10 cellular contexts compared by ENCODE assay signal in the genomic region with DNA sequence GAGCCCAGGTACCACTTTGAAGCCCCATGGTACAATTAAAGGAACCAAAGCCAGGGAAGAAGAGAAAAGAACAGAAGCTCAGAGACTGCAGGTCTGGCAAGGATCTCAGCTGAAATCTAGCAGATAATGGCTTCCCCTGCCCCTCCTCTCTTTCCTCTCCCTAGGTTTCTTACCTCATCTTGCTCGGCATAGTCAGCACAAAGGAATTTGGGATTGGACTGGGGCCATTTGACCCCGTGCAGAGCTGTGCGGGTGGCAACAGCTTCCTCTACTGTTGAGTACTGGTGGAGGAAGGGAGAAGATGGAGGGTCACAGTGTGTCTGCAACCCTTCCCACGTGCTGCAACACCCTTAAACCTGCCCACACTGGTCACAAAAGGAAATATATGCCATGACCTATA. TPM values are rescaled to one million over a fixed set of nuclear protein-coding genes. Genes with fewer than 3 reads are reported as not detected.
DNase-seq lines count a peak whose midpoint lies in the region; ATAC-seq, FAIRE-seq and TF ChIP-seq lines count a peak whose summit lies in the region.
"Had no signal": no experiment of that assay in that cellular context is flagged by ENCODE, and none has a peak within 500 bp of the region (broad histone marks: within the 10 kb centered on the region; RNA-seq: fewer than 3 reads in every experiment).

No MANE protein-coding gene starts in this region.

- H3K27me3 Mint-ChIP-seq in type B pancreatic cell = no peaks in the 10 kb centered on the region
- H3K27me3 Mint-ChIP-seq in activated T-cell treated with anti-CD3 and anti-CD28 coated beads, Interleukin-2, amount 50 U/mL, for 72 hours (ENCODE audit: low read depth) = peaks cover 2% of the 10 kb centered on the region

- intact Hi-C loops in breast epithelium (cut with DNase I; ENCODE audit: low total_unique reads) (no loop called here), HepG2 (cut with micrococcal nuclease; ENCODE audit: unreplicated experiment) (no loop called here), mucosa of descending colon (cut with DNase I, micrococcal nuclease) (no loop called here)

- no peak overlapping the region for H2AFZ ChIP-seq in HepG2 (ENCODE audit: low read length)

- no peak; the same call in 2 of the 3 replicates for ATAC-seq in HepG2
- ATAC-seq in activated T-cell treated with anti-CD3 and anti-CD28 coated beads, Interleukin-2, amount 50 U/mL, for 72 hours (replicated peaks in 1 of 2) = no peak
- ATAC-seq in mucosa of descending colon = no peak
- no peak for ATAC-seq in left lobe of liver

- H3K4me1 Mint-ChIP-seq in type B pancreatic cell (ENCODE audit: unreplicated experiment) = peaks cover 23% of the 10 kb centered on the region
- peaks cover 7% of the 10 kb centered on the region for H3K4me1 Mint-ChIP-seq in activated T-cell treated with anti-CD3 and anti-CD28 coated beads, Interleukin-2, amount 50 U/mL, for 72 hours (ENCODE audit: low read depth)

- TF ChIP-seq CTCF in breast epithelium (IDR thresholded peaks at IDR 0.05) (no peak), HepG2 (CRISPR knock-in tag; IDR thresholded peaks at IDR 0.05) (no peak), type B pancreatic cell (conservative IDR thresholded peaks at IDR 0.05) (no peak), mucosa of descending colon (IDR thresholded peaks at IDR 0.05) (no peak)

- H3K36me3 ChIP-seq in breast epithelium (peaks cover 9% of the 10 kb centered on the region), HepG2 (replicated peaks in 1 of 2; ENCODE audit: control insufficient read depth in 1 of 2, insufficient read depth in 2 of 2, low read length in 2 of 2) (peaks cover 62 to 75% of the 10 kb centered on the region in 2 experiments), mucosa of descending colon (ENCODE audit: low read depth) (peaks cover 21% of the 10 kb centered on the region)

- TF ChIP-seq POLR2A in breast epithelium (IDR thresholded peaks at IDR 0.05) (no peak), HepG2 (IDR thresholded peaks at IDR 0.05; ENCODE audit: insufficient read depth in 1 of 2, low read depth in 2 of 2, low read length in 2 of 2) (no peak)

- no peak for TF ChIP-seq RAD21 in HepG2 (CRISPR knock-in tag; IDR thresholded peaks at IDR 0.05)

- H4K20me1 ChIP-seq in HepG2 (ENCODE audit: insufficient read depth, low read length) = peaks cover 13% of the 10 kb centered on the region; the same call in 1 of the 2 replicates

- H3K27ac ChIP-seq in breast epithelium (peak overlapping the region; percentile 62 to 63), HepG2 (ENCODE audit: extremely low read length, insufficient read depth, low read length) (no peak overlapping the region)
- H3K27ac ChIP-seq: VCaP had no signal

- 81% methylated on average over 4 of the region's 4 CpGs for WGBS in HepG2 (ENCODE audit: low lambda C conversion rate)

- H3K79me2 ChIP-seq in HepG2 (ENCODE audit: insufficient read depth, low read length) = peaks cover 8% of the 10 kb centered on the region

- no TSS peak for BruUV-seq in HepG2 (replicated peaks; lab: Mats Ljungman, UMichigan)

- FAIRE-seq in HepG2 (lab: Jason Lieb, UNC) = peak; percentile 15

- in situ Hi-C loops in HepG2 (cut with HindIII; ENCODE audit: extremely low pct_ligation_motif_present, low pct_unique_long_range_greater_than_20kb) = no loop called here

- no peaks in the 10 kb centered on the region for H3K9me3 Mint-ChIP-seq in type B pancreatic cell
- H3K9me3 Mint-ChIP-seq in activated T-cell treated with anti-CD3 and anti-CD28 coated beads, Interleukin-2, amount 50 U/mL, for 72 hours = no peaks in the 10 kb centered on the region

- H3K27me3 ChIP-seq in breast epithelium (no peaks in the 10 kb centered on the region), HepG2 (ENCODE audit: control insufficient read depth in 1 of 2, insufficient read depth in 2 of 2, low read length in 2 of 2) (peaks cover 0 to 2% of the 10 kb centered on the region in 2 experiments; a peak in 1 of 5 replicates)

- POLR2A ChIA-PET in HepG2 (lab: Yijun Ruan, JAX) = interaction anchor here (0.6 to 6.2 kb wide), 11 partner anchors 9 to 133 kb away, joined by 3 to 70 read pairs (median 10); partner anchors contain the start of genes ACIN1, AJUBA, C14orf119 and PRMT5

- no peak for TF ChIP-seq EP300 in HepG2 (IDR thresholded peaks at IDR 0.05; ENCODE audit: low read depth in 2 of 2, low read length in 2 of 2)
- no peak for TF ChIP-seq EP300 in HepG2 (CRISPR knock-in tag; IDR thresholded peaks at IDR 0.05; ENCODE audit: borderline replicate concordance)

- H3K27ac Mint-ChIP-seq in type B pancreatic cell = peak overlapping the region; percentile 85
- H3K27ac Mint-ChIP-seq in activated T-cell treated with anti-CD3 and anti-CD28 coated beads, Interleukin-2, amount 50 U/mL, for 72 hours = no peak overlapping the region

- peaks cover 28% of the 10 kb centered on the region for H3K36me3 Mint-ChIP-seq in type B pancreatic cell
- H3K36me3 Mint-ChIP-seq in activated T-cell treated with anti-CD3 and anti-CD28 coated beads, Interleukin-2, amount 50 U/mL, for 72 hours (ENCODE audit: insufficient read depth in 2 of 2) = peaks cover 11 to 31% of the 10 kb centered on the region in 2 donors

- CTCF ChIA-PET in HepG2 (lab: Yijun Ruan, JAX; ENCODE audit: low intra/inter-chr PET ratio, low total read pairs) = interaction anchor here (1.5 kb wide), 1 partner anchor 75 kb away, joined by 4 read pairs; no protein-coding TSS in a partner anchor

- H3K4me2 ChIP-seq in HepG2 (ENCODE audit: low read depth, low read length) = no peak overlapping the region

- H3K4me3 ChIP-seq in breast epithelium = no peak overlapping the region
- H3K4me3 ChIP-seq in HepG2 (replicated peaks in 1 of 3; ENCODE audit: insufficient read depth in 1 of 3, low read depth in 2 of 3, low read length in 3 of 3) = no peak overlapping the region
- no peak overlapping the region for H3K4me3 ChIP-seq in mucosa of descending colon

- H3K4me3 Mint-ChIP-seq in type B pancreatic cell = peak overlapping the region; percentile 34
- H3K4me3 Mint-ChIP-seq in activated T-cell treated with anti-CD3 and anti-CD28 coated beads, Interleukin-2, amount 50 U/mL, for 72 hours = no peak overlapping the region

- H3K4me1 ChIP-seq in breast epithelium (peaks cover 0 to under 1% of the 10 kb centered on the region in 2 donors), HepG2 (ENCODE audit: insufficient read depth, low read length) (peaks cover 12% of the 10 kb centered on the region), mucosa of descending colon (ENCODE audit: low read depth) (peaks cover under 1% of the 10 kb centered on the region)

- H3K9ac ChIP-seq in HepG2 (ENCODE audit: insufficient read depth, low read depth, low read length) = no peak overlapping the region

- DNase-seq in HS-5 (ENCODE audit: low read depth) (peak; percentile 90), breast epithelium (ENCODE audit: low spot score in 2 of 2) (peak in 1 of 2 donors; percentile 78), HepG2 (ENCODE audit: low spot score) (peak; percentile 87), type B pancreatic cell (ENCODE audit: extremely low spot score, unreplicated experiment) (no peak), mucosa of descending colon (no peak), left lobe of liver (ENCODE audit: low spot score) (no peak), RPMI8226 (no peak)
- no peak for DNase-seq in activated T-cell treated with anti-CD3 and anti-CD28 coated beads, Interleukin-2, amount 50 U/mL, for 72 hours
- DNase-seq: Kasumi-1 had no signal

- no peaks in the 10 kb centered on the region for H3K9me3 ChIP-seq in breast epithelium
- no peaks in the 10 kb centered on the region for H3K9me3 ChIP-seq in HepG2 (ENCODE audit: low read length)
- H3K9me3 ChIP-seq in mucosa of descending colon = no peaks in the 10 kb centered on the region

RNA-seq across cellular contexts. Expression of gene CDH24, which starts 4.7 kb away (rescaled TPM):
- total RNA-seq in breast epithelium = 1 to 10 TPM; 2.2 to 5.2 (median 3.2) TPM
- total RNA-seq in HepG2 (2016; rRNA removed; fragmentation: Illumina TruSeq; extraction: Trizol) = 0.41 and 0.69 TPM in 2 replicates
- 0.35 and 0.40 TPM in 2 replicates for total RNA-seq in HepG2 (2016; cell fraction: cytosol; rRNA removed; fragmentation: Illumina TruSeq; extraction: Trizol; ENCODE audit: low read depth)
- total RNA-seq in HepG2 (2016; cell fraction: insoluble cytoplasmic fraction; rRNA removed; fragmentation: Illumina TruSeq; extraction: Trizol) = 0.45 and 0.76 TPM in 2 replicates
- 1.1 and 1.2 TPM in 2 replicates for total RNA-seq in HepG2 (2016; cell fraction: membrane; rRNA removed; fragmentation: Illumina TruSeq; extraction: Trizol)
- total RNA-seq in HepG2 (2016; cell fraction: nucleus; rRNA removed; fragmentation: Illumina TruSeq; extraction: Trizol) = 0.56 and 0.59 TPM in 2 replicates
- 0.99 and 1.2 TPM in 2 replicates for polyA plus RNA-seq in HepG2 (2011; rRNA removed)
- polyA plus RNA-seq in HepG2 (2011; cell fraction: cytosol; rRNA removed) = 0.41 and 0.76 TPM in 2 replicates
- 6.5 and 6.6 TPM in 2 replicates for polyA plus RNA-seq in HepG2 (2011; cell fraction: nucleus; rRNA removed)
- 0.50 and 0.55 TPM in 2 replicates for polyA plus RNA-seq in HepG2 (2012)
- 0.59 and 0.70 TPM in 2 replicates for polyA plus RNA-seq in HepG2 (2016; cell fraction: cytosol; fragmentation: Illumina TruSeq; extraction: Trizol; ENCODE audit: low read depth)
- 0.41 and 0.73 TPM in 2 replicates for polyA plus RNA-seq in HepG2 (2016; cell fraction: insoluble cytoplasmic fraction; fragmentation: Illumina TruSeq; extraction: Trizol; ENCODE audit: low read depth)
- 1.0 and 1.2 TPM in 2 replicates for polyA plus RNA-seq in HepG2 (2016; cell fraction: membrane; fragmentation: Illumina TruSeq; extraction: Trizol; ENCODE audit: low read depth)
- polyA plus RNA-seq in HepG2 (2016; cell fraction: nucleus; fragmentation: Illumina TruSeq; extraction: Trizol; ENCODE audit: insufficient read depth, low read depth) = 2.5 and 2.8 TPM in 2 replicates
- 1.1 and 16.3 TPM in 2 replicates for polyA minus RNA-seq in HepG2 (2011; rRNA and poly(A)+ RNA removed; ENCODE audit: low replicate concordance)
- 0.40 and 0.44 TPM in 2 replicates for polyA minus RNA-seq in HepG2 (2011; cell fraction: cytosol; rRNA and poly(A)+ RNA removed)
- 0.90 and 0.99 TPM in 2 replicates for polyA minus RNA-seq in HepG2 (2011; cell fraction: nucleus; rRNA and poly(A)+ RNA removed)
- 7.9 and 20.4 TPM in 2 replicates for total RNA-seq in type B pancreatic cell (ENCODE audit: low replicate concordance)
- total RNA-seq in activated T-cell treated with anti-CD3 and anti-CD28 coated beads, Interleukin-2, amount 50 U/mL, for 72 hours = 1 to 10 TPM in 1 of 2 donors, under 1 TPM in 1; 0.82 to 1.5 TPM
- total RNA-seq in mucosa of descending colon = 1 to 10 TPM; 2.7 to 4.8 (median 4.4) TPM
- 0.43 TPM for total RNA-seq in left lobe of liver

RNA-seq across cellular contexts. Expression of gene PSMB11, which starts 20.0 kb away (rescaled TPM):
- total RNA-seq in breast epithelium (not detected), HepG2 (2016; rRNA removed; fragmentation: Illumina TruSeq; extraction: Trizol) (not detected in 2 replicates), type B pancreatic cell (ENCODE audit: low replicate concordance) (not detected in 2 replicates), mucosa of descending colon (not detected), left lobe of liver (not detected)
- total RNA-seq in HepG2 (2016; cell fraction: cytosol; rRNA removed; fragmentation: Illumina TruSeq; extraction: Trizol; ENCODE audit: low read depth) = not detected in 2 replicates
- total RNA-seq in HepG2 (2016; cell fraction: insoluble cytoplasmic fraction; rRNA removed; fragmentation: Illumina TruSeq; extraction: Trizol) = not detected in 2 replicates
- total RNA-seq in HepG2 (2016; cell fraction: membrane; rRNA removed; fragmentation: Illumina TruSeq; extraction: Trizol) = not detected in 2 replicates
- not detected in 2 replicates for total RNA-seq in HepG2 (2016; cell fraction: nucleus; rRNA removed; fragmentation: Illumina TruSeq; extraction: Trizol)
- polyA plus RNA-seq in HepG2 (2011; rRNA removed) = not detected in 2 replicates
- not detected in 2 replicates for polyA plus RNA-seq in HepG2 (2011; cell fraction: cytosol; rRNA removed)
- polyA plus RNA-seq in HepG2 (2011; cell fraction: nucleus; rRNA removed) = not detected in 2 replicates
- polyA plus RNA-seq in HepG2 (2012) = not detected in 2 replicates
- not detected in 2 replicates for polyA plus RNA-seq in HepG2 (2016; cell fraction: cytosol; fragmentation: Illumina TruSeq; extraction: Trizol; ENCODE audit: low read depth)
- polyA plus RNA-seq in HepG2 (2016; cell fraction: insoluble cytoplasmic fraction; fragmentation: Illumina TruSeq; extraction: Trizol; ENCODE audit: low read depth) = not detected in 2 replicates
- not detected in 2 replicates for polyA plus RNA-seq in HepG2 (2016; cell fraction: membrane; fragmentation: Illumina TruSeq; extraction: Trizol; ENCODE audit: low read depth)
- not detected in 2 replicates for polyA plus RNA-seq in HepG2 (2016; cell fraction: nucleus; fragmentation: Illumina TruSeq; extraction: Trizol; ENCODE audit: insufficient read depth, low read depth)
- polyA minus RNA-seq in HepG2 (2011; rRNA and poly(A)+ RNA removed; ENCODE audit: low replicate concordance) = 0.10 TPM in 1 of 2 replicates, not detected in the other
- not detected in 2 replicates for polyA minus RNA-seq in HepG2 (2011; cell fraction: cytosol; rRNA and poly(A)+ RNA removed)
- polyA minus RNA-seq in HepG2 (2011; cell fraction: nucleus; rRNA and poly(A)+ RNA removed) = not detected in 2 replicates
- not detected for total RNA-seq in activated T-cell treated with anti-CD3 and anti-CD28 coated beads, Interleukin-2, amount 50 U/mL, for 72 hours

RNA-seq across cellular contexts. Expression of gene PSMB5, which starts 27.3 kb away (rescaled TPM):
- total RNA-seq in breast epithelium (100 to 1,000 TPM; 120 to 144 (median 129) TPM), HepG2 (2016; rRNA removed; fragmentation: Illumina TruSeq; extraction: Trizol) (871 and 1,316 TPM in 2 replicates), type B pancreatic cell (ENCODE audit: low replicate concordance) (153 and 177 TPM in 2 replicates), mucosa of descending colon (10 to 100 TPM; 54.4 to 94.3 (median 92.5) TPM), left lobe of liver (59.9 TPM)
- total RNA-seq in HepG2 (2016; cell fraction: cytosol; rRNA removed; fragmentation: Illumina TruSeq; extraction: Trizol; ENCODE audit: low read depth) = 296 and 327 TPM in 2 replicates
- total RNA-seq in HepG2 (2016; cell fraction: insoluble cytoplasmic fraction; rRNA removed; fragmentation: Illumina TruSeq; extraction: Trizol) = 923 and 1,358 TPM in 2 replicates
- 499 and 543 TPM in 2 replicates for total RNA-seq in HepG2 (2016; cell fraction: membrane; rRNA removed; fragmentation: Illumina TruSeq; extraction: Trizol)
- total RNA-seq in HepG2 (2016; cell fraction: nucleus; rRNA removed; fragmentation: Illumina TruSeq; extraction: Trizol) = 325 and 326 TPM in 2 replicates
- polyA plus RNA-seq in HepG2 (2011; rRNA removed) = 566 and 705 TPM in 2 replicates
- 909 and 1,129 TPM in 2 replicates for polyA plus RNA-seq in HepG2 (2011; cell fraction: cytosol; rRNA removed)
- polyA plus RNA-seq in HepG2 (2011; cell fraction: nucleus; rRNA removed) = 173 and 191 TPM in 2 replicates
- 459 and 476 TPM in 2 replicates for polyA plus RNA-seq in HepG2 (2012)
- 281 and 292 TPM in 2 replicates for polyA plus RNA-seq in HepG2 (2016; cell fraction: cytosol; fragmentation: Illumina TruSeq; extraction: Trizol; ENCODE audit: low read depth)
- 1,127 and 1,228 TPM in 2 replicates for polyA plus RNA-seq in HepG2 (2016; cell fraction: insoluble cytoplasmic fraction; fragmentation: Illumina TruSeq; extraction: Trizol; ENCODE audit: low read depth)
- polyA plus RNA-seq in HepG2 (2016; cell fraction: membrane; fragmentation: Illumina TruSeq; extraction: Trizol; ENCODE audit: low read depth) = 411 and 426 TPM in 2 replicates
- polyA plus RNA-seq in HepG2 (2016; cell fraction: nucleus; fragmentation: Illumina TruSeq; extraction: Trizol; ENCODE audit: insufficient read depth, low read depth) = 421 and 445 TPM in 2 replicates
- polyA minus RNA-seq in HepG2 (2011; rRNA and poly(A)+ RNA removed; ENCODE audit: low replicate concordance) = 455 and 971 TPM in 2 replicates
- 370 and 379 TPM in 2 replicates for polyA minus RNA-seq in HepG2 (2011; cell fraction: cytosol; rRNA and poly(A)+ RNA removed)
- 156 and 157 TPM in 2 replicates for polyA minus RNA-seq in HepG2 (2011; cell fraction: nucleus; rRNA and poly(A)+ RNA removed)
- 10 to 100 TPM; 82.8 to 88.9 TPM for total RNA-seq in activated T-cell treated with anti-CD3 and anti-CD28 coated beads, Interleukin-2, amount 50 U/mL, for 72 hours

RNA-seq across cellular contexts. Expression of gene ACIN1, which starts 32.9 kb away (rescaled TPM):
- total RNA-seq in breast epithelium = 100 to 1,000 TPM; 106 to 151 (median 145) TPM
- total RNA-seq in HepG2 (2016; rRNA removed; fragmentation: Illumina TruSeq; extraction: Trizol) = 102 and 165 TPM in 2 replicates
- total RNA-seq in HepG2 (2016; cell fraction: cytosol; rRNA removed; fragmentation: Illumina TruSeq; extraction: Trizol; ENCODE audit: low read depth) = 71.3 and 71.5 TPM in 2 replicates
- total RNA-seq in HepG2 (2016; cell fraction: insoluble cytoplasmic fraction; rRNA removed; fragmentation: Illumina TruSeq; extraction: Trizol) = 79.7 and 163 TPM in 2 replicates
- total RNA-seq in HepG2 (2016; cell fraction: membrane; rRNA removed; fragmentation: Illumina TruSeq; extraction: Trizol) = 59.8 and 62.7 TPM in 2 replicates
- 344 and 371 TPM in 2 replicates for total RNA-seq in HepG2 (2016; cell fraction: nucleus; rRNA removed; fragmentation: Illumina TruSeq; extraction: Trizol)
- polyA plus RNA-seq in HepG2 (2011; rRNA removed) = 183 and 222 TPM in 2 replicates
- polyA plus RNA-seq in HepG2 (2011; cell fraction: cytosol; rRNA removed) = 64.2 and 64.8 TPM in 2 replicates
- 997 and 1,030 TPM in 2 replicates for polyA plus RNA-seq in HepG2 (2011; cell fraction: nucleus; rRNA removed)
- 155 and 156 TPM in 2 replicates for polyA plus RNA-seq in HepG2 (2012)
- polyA plus RNA-seq in HepG2 (2016; cell fraction: cytosol; fragmentation: Illumina TruSeq; extraction: Trizol; ENCODE audit: low read depth) = 17.6 and 21.0 TPM in 2 replicates
- 105 and 132 TPM in 2 replicates for polyA plus RNA-seq in HepG2 (2016; cell fraction: insoluble cytoplasmic fraction; fragmentation: Illumina TruSeq; extraction: Trizol; ENCODE audit: low read depth)
- 29.3 and 37.8 TPM in 2 replicates for polyA plus RNA-seq in HepG2 (2016; cell fraction: membrane; fragmentation: Illumina TruSeq; extraction: Trizol; ENCODE audit: low read depth)
- 1,263 and 1,283 TPM in 2 replicates for polyA plus RNA-seq in HepG2 (2016; cell fraction: nucleus; fragmentation: Illumina TruSeq; extraction: Trizol; ENCODE audit: insufficient read depth, low read depth)
- polyA minus RNA-seq in HepG2 (2011; rRNA and poly(A)+ RNA removed; ENCODE audit: low replicate concordance) = 122 and 152 TPM in 2 replicates
- 39.4 and 46.3 TPM in 2 replicates for polyA minus RNA-seq in HepG2 (2011; cell fraction: cytosol; rRNA and poly(A)+ RNA removed)
- polyA minus RNA-seq in HepG2 (2011; cell fraction: nucleus; rRNA and poly(A)+ RNA removed) = 630 and 693 TPM in 2 replicates
- 214 and 342 TPM in 2 replicates for total RNA-seq in type B pancreatic cell (ENCODE audit: low replicate concordance)
- total RNA-seq in activated T-cell treated with anti-CD3 and anti-CD28 coated beads, Interleukin-2, amount 50 U/mL, for 72 hours = 100 to 1,000 TPM; 162 to 188 TPM
- 100 to 1,000 TPM; 143 to 172 (median 170) TPM for total RNA-seq in mucosa of descending colon
- 48.2 TPM for total RNA-seq in left lobe of liver

RNA-seq across cellular contexts. Expression of gene C14orf119, which starts 33.3 kb away (rescaled TPM):
- total RNA-seq in breast epithelium = 10 to 100 TPM; 29.6 to 34.4 (median 32.8) TPM
- 206 and 299 TPM in 2 replicates for total RNA-seq in HepG2 (2016; rRNA removed; fragmentation: Illumina TruSeq; extraction: Trizol)
- 51.0 and 54.6 TPM in 2 replicates for total RNA-seq in HepG2 (2016; cell fraction: cytosol; rRNA removed; fragmentation: Illumina TruSeq; extraction: Trizol; ENCODE audit: low read depth)
- 204 and 326 TPM in 2 replicates for total RNA-seq in HepG2 (2016; cell fraction: insoluble cytoplasmic fraction; rRNA removed; fragmentation: Illumina TruSeq; extraction: Trizol)
- 66.2 and 72.9 TPM in 2 replicates for total RNA-seq in HepG2 (2016; cell fraction: membrane; rRNA removed; fragmentation: Illumina TruSeq; extraction: Trizol)
- total RNA-seq in HepG2 (2016; cell fraction: nucleus; rRNA removed; fragmentation: Illumina TruSeq; extraction: Trizol) = 67.0 and 72.0 TPM in 2 replicates
- polyA plus RNA-seq in HepG2 (2011; rRNA removed) = 104 and 117 TPM in 2 replicates
- polyA plus RNA-seq in HepG2 (2011; cell fraction: cytosol; rRNA removed) = 125 and 157 TPM in 2 replicates
- polyA plus RNA-seq in HepG2 (2011; cell fraction: nucleus; rRNA removed) = 52.9 and 72.4 TPM in 2 replicates
- polyA plus RNA-seq in HepG2 (2012) = 79.1 and 104 TPM in 2 replicates
- polyA plus RNA-seq in HepG2 (2016; cell fraction: cytosol; fragmentation: Illumina TruSeq; extraction: Trizol; ENCODE audit: low read depth) = 39.1 and 40.5 TPM in 2 replicates
- polyA plus RNA-seq in HepG2 (2016; cell fraction: insoluble cytoplasmic fraction; fragmentation: Illumina TruSeq; extraction: Trizol; ENCODE audit: low read depth) = 290 and 316 TPM in 2 replicates
- 46.1 and 51.5 TPM in 2 replicates for polyA plus RNA-seq in HepG2 (2016; cell fraction: membrane; fragmentation: Illumina TruSeq; extraction: Trizol; ENCODE audit: low read depth)
- 112 and 120 TPM in 2 replicates for polyA plus RNA-seq in HepG2 (2016; cell fraction: nucleus; fragmentation: Illumina TruSeq; extraction: Trizol; ENCODE audit: insufficient read depth, low read depth)
- 101 and 161 TPM in 2 replicates for polyA minus RNA-seq in HepG2 (2011; rRNA and poly(A)+ RNA removed; ENCODE audit: low replicate concordance)
- 54.7 and 61.1 TPM in 2 replicates for polyA minus RNA-seq in HepG2 (2011; cell fraction: cytosol; rRNA and poly(A)+ RNA removed)
- 24.1 and 38.5 TPM in 2 replicates for polyA minus RNA-seq in HepG2 (2011; cell fraction: nucleus; rRNA and poly(A)+ RNA removed)
- 53.0 and 67.2 TPM in 2 replicates for total RNA-seq in type B pancreatic cell (ENCODE audit: low replicate concordance)
- 10 to 100 TPM; 31.3 to 38.5 TPM for total RNA-seq in activated T-cell treated with anti-CD3 and anti-CD28 coated beads, Interleukin-2, amount 50 U/mL, for 72 hours
- 10 to 100 TPM; 46.6 to 48.3 (median 48.0) TPM for total RNA-seq in mucosa of descending colon
- total RNA-seq in left lobe of liver = 14.4 TPM

Comparison
In these comparisons a context has a peak if more than half of its experiments do, and no peak if none do; other contexts are left out.
1. DNase-seq: peak in HS-5 (single experiment) and HepG2 (single experiment); none in type B pancreatic cell (single experiment), activated T-cell treated with anti-CD3 and anti-CD28 coated beads, Interleukin-2, amount 50 U/mL, for 72 hours (0 of 2), mucosa of descending colon (0 of 3), left lobe of liver (single experiment) and RPMI8226 (single experiment).